ENCODE assay signal across 11 cellular contexts in the genomic region with DNA sequence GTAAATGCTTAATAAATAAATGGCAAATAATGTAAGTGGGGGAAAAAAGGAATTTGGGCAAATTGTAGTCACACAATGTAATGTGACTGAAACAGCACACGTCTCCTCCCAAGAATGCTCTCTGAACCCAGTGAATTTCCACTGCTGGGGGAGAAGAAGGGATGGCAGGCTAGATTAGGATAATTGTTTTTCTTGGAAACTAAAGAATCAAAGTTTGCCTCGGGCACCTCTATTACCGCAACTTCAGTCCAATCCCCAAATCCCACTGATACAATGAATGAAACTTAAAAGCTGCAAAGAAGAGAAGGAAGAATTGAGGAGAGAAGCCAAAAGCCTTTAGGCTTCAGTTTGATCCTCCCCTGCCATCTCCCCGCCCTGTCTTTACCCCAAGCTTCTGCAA.
"Had no signal": no experiment of that assay in that cellular context is flagged by ENCODE, and none has a peak within 500 bp of the region (broad histone marks: within the 10 kb centered on the region; RNA-seq: fewer than 3 reads in every experiment).

No MANE protein-coding gene starts in this region.

- H3K36me3 ChIP-seq: colonic mucosa, spleen had no signal

- H3K27me3 ChIP-seq: colonic mucosa, spleen had no signal

- DNase-seq: activated CD4-positive, alpha-beta T cell treated with anti-CD3 and anti-CD28 coated beads for 48 hours; activated CD8-positive, alpha-beta T cell treated with anti-CD3 and anti-CD28 coated beads for 36 hours; activated effector memory CD4-positive, alpha-beta T cell treated with anti-CD3 and anti-CD28 coated beads, Interleukin-2, amount 50 U/mL, for 16 hours; activated T-cell treated with anti-CD3 and anti-CD28 coated beads, Interleukin-2, amount 50 U/mL, for 4 hours; caudate nucleus; colonic mucosa; nephron progenitor cell; psoas muscle; spleen; stimulated activated naive CD8-positive, alpha-beta T cell treated with anti-CD3 and anti-CD28 coated beads, Interleukin-15, amount 100 ng/mL, for 72 hours; T-cell had no signal

- H3K27ac ChIP-seq: colonic mucosa, psoas muscle, spleen had no signal

- H3K9me3 ChIP-seq: colonic mucosa had no signal

- H3K4me3 ChIP-seq: colonic mucosa, psoas muscle, spleen had no signal

- H3K4me1 ChIP-seq: colonic mucosa, psoas muscle, spleen had no signal
